ENCODE assay signal across 34 cellular contexts in the genomic region with DNA sequence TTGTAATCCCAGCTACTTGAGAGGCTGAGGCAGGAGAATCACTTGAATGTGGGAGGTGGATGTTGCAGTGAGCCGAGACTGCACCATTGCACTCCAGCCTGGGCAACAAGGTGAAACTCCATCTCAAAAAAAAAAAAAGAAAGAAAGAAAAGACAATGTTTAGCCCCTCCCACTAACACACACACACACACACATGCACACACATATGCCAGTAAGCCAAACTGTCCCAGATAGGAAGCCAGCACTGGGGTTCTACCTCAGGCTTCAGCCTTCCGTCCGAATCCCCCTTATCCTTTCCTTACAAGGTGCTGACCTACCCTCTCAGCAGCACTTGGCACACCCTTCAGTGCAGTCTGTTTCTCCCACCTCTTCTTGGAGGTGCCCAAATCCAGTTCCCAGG. TPM values are rescaled to one million over a fixed set of nuclear protein-coding genes. Genes with fewer than 3 reads are reported as not detected.
"Had no signal": no experiment of that assay in that cellular context is flagged by ENCODE, and none has a peak within 500 bp of the region (broad histone marks: within the 10 kb centered on the region; RNA-seq: fewer than 3 reads in every experiment).

No MANE protein-coding gene starts in this region.

- H3K4me3 ChIP-seq: ascending aorta, breast epithelium, coronary artery had no signal

- H3K36me3 ChIP-seq: ascending aorta, breast epithelium had no signal

- H3K4me3 Mint-ChIP-seq: activated CD4-positive, alpha-beta memory T cell treated with anti-CD3 and anti-CD28 coated beads, Interleukin-2, amount 10 ng/mL, durations not matched to agents 7 days and 5 days; activated naive CD4-positive, alpha-beta T cell treated with anti-CD3 and anti-CD28 coated beads, Interleukin-2, amount 50 U/mL, for 24 hours; activated naive CD8-positive, alpha-beta T cell treated with anti-CD3 and anti-CD28 coated beads, Interleukin-2, amount 10 ng/mL, durations not matched to agents 7 days and 5 days; activated T-cell treated with anti-CD3 and anti-CD28 coated beads, Interleukin-2, amount 50 U/mL, for 72 hours; activated T-helper 17 cell treated with anti-CD3 and anti-CD28 coated beads, Interleukin-2, amount 50 U/mL, for 72 hours had no signal

- H3K27me3 ChIP-seq: ascending aorta, breast epithelium had no signal

- H3K9me3 ChIP-seq: ascending aorta, breast epithelium had no signal

- DNase-seq: activated CD4-positive, alpha-beta memory T cell treated with anti-CD3 and anti-CD28 coated beads, Interleukin-2, amount 10 ng/mL, durations not matched to agents 7 days and 5 days; activated CD4-positive, alpha-beta T cell treated with anti-CD3 and anti-CD28 coated beads for 1 hour; activated CD4-positive, alpha-beta T cell treated with anti-CD3 and anti-CD28 coated beads for 48 hours; activated CD4-positive, CD25-positive, alpha-beta regulatory T cell; activated CD8-positive, alpha-beta memory T cell treated with anti-CD3 and anti-CD28 coated beads for 24 hours; activated effector memory CD4-positive, alpha-beta T cell treated with anti-CD3 and anti-CD28 coated beads, Interleukin-2, amount 50 U/mL, for 16 hours; activated naive CD4-positive, alpha-beta T cell; activated naive CD8-positive, alpha-beta T cell treated with anti-CD3 and anti-CD28 coated beads, Interleukin-2, amount 10 ng/mL, durations not matched to agents 7 days and 5 days; activated T-cell treated with anti-CD3 and anti-CD28 coated beads, Interleukin-2, amount 50 U/mL, for 1 hour; activated T-cell treated with anti-CD3 and anti-CD28 coated beads, Interleukin-2, amount 50 U/mL, for 72 hours; amygdala; NCI-H1048; NCI-H1105 treated with DMSO at 0.1 percent for 48 hours; NCI-H1436; NCI-H1694; NCI-H2029; NCI-H2171 treated with DMSO at 0.1 percent for 48 hours; NCI-H345; NCI-H524 treated with DMSO at 0.1 percent for 48 hours; Right ventricle myocardium superior; SW 1271; T-helper 1 cell; T-helper 2 cell; T-helper 9 cell had no signal

- H3K4me1 ChIP-seq: ascending aorta, breast epithelium had no signal

- H3K9me3 Mint-ChIP-seq: activated CD4-positive, alpha-beta memory T cell treated with anti-CD3 and anti-CD28 coated beads, Interleukin-2, amount 10 ng/mL, durations not matched to agents 7 days and 5 days; activated naive CD4-positive, alpha-beta T cell treated with anti-CD3 and anti-CD28 coated beads, Interleukin-2, amount 50 U/mL, for 24 hours; activated naive CD8-positive, alpha-beta T cell treated with anti-CD3 and anti-CD28 coated beads, Interleukin-2, amount 10 ng/mL, durations not matched to agents 7 days and 5 days; activated T-cell treated with anti-CD3 and anti-CD28 coated beads, Interleukin-2, amount 50 U/mL, for 72 hours; activated T-helper 17 cell treated with anti-CD3 and anti-CD28 coated beads, Interleukin-2, amount 50 U/mL, for 72 hours had no signal

- H3K4me1 Mint-ChIP-seq: activated CD4-positive, alpha-beta memory T cell treated with anti-CD3 and anti-CD28 coated beads, Interleukin-2, amount 10 ng/mL, durations not matched to agents 7 days and 5 days; activated naive CD4-positive, alpha-beta T cell treated with anti-CD3 and anti-CD28 coated beads, Interleukin-2, amount 50 U/mL, for 24 hours had no signal

- H3K27ac Mint-ChIP-seq: activated CD4-positive, alpha-beta memory T cell treated with anti-CD3 and anti-CD28 coated beads, Interleukin-2, amount 10 ng/mL, durations not matched to agents 7 days and 5 days; activated naive CD4-positive, alpha-beta T cell treated with anti-CD3 and anti-CD28 coated beads, Interleukin-2, amount 50 U/mL, for 24 hours; activated naive CD8-positive, alpha-beta T cell treated with anti-CD3 and anti-CD28 coated beads, Interleukin-2, amount 10 ng/mL, durations not matched to agents 7 days and 5 days; activated T-cell treated with anti-CD3 and anti-CD28 coated beads, Interleukin-2, amount 50 U/mL, for 72 hours; activated T-helper 17 cell treated with anti-CD3 and anti-CD28 coated beads, Interleukin-2, amount 50 U/mL, for 72 hours had no signal

- H3K36me3 Mint-ChIP-seq: activated naive CD4-positive, alpha-beta T cell treated with anti-CD3 and anti-CD28 coated beads, Interleukin-2, amount 50 U/mL, for 24 hours; activated naive CD8-positive, alpha-beta T cell treated with anti-CD3 and anti-CD28 coated beads, Interleukin-2, amount 10 ng/mL, durations not matched to agents 7 days and 5 days had no signal

- H3K27ac ChIP-seq: ascending aorta, breast epithelium, coronary artery, VCaP had no signal

- ATAC-seq: activated T-helper 17 cell treated with anti-CD3 and anti-CD28 coated beads, Interleukin-2, amount 50 U/mL, for 72 hours had no signal

- H3K27me3 Mint-ChIP-seq: activated T-helper 17 cell treated with anti-CD3 and anti-CD28 coated beads, Interleukin-2, amount 50 U/mL, for 72 hours had no signal

RNA-seq across cellular contexts. Expression of a gene that starts 8.7 kb away (rescaled TPM):
- total RNA-seq: activated CD4-positive, alpha-beta memory T cell treated with anti-CD3 and anti-CD28 coated beads, Interleukin-2, amount 10 ng/mL, durations not matched to agents 7 days and 5 days; activated naive CD8-positive, alpha-beta T cell treated with anti-CD3 and anti-CD28 coated beads, Interleukin-2, amount 10 ng/mL, durations not matched to agents 7 days and 5 days; activated T-cell treated with anti-CD3 and anti-CD28 coated beads, Interleukin-2, amount 50 U/mL, for 72 hours; ascending aorta; breast epithelium; cardiac septum; MCF 10A; NCI-H460; OCI-LY7; Right ventricle myocardium superior had no signal
